11 cellular contexts compared by ENCODE assay signal in the genomic region with DNA sequence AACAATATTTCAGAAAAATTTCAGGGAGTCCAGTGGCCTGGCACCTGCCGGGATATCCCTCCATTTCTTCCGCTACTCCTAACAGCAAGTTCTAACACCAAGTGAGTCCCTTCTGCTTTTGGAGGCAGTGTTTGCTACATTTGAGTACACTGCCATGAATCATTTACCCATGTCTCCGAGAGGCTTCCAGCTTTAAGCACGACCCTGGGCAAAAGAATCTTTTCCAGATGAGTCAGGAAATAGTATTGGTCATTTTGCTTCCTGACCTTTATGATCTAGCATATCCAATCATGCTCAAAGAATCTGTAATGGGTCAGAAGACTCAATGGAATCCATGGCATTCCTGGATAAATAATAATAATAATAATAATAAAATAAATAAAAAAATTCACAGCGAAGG.
DNase-seq lines count a peak whose midpoint lies in the region; ATAC-seq and TF ChIP-seq lines count a peak whose summit lies in the region.
"Had no signal": no experiment of that assay in that cellular context is flagged by ENCODE, and none has a peak within 500 bp of the region (broad histone marks: within the 10 kb centered on the region; RNA-seq: fewer than 3 reads in every experiment).

No MANE protein-coding gene starts in this region.

- no peaks in the 10 kb centered on the region for H3K79me2 ChIP-seq in trophoblast cell (ENCODE audit: control insufficient read depth, insufficient read depth, low read length, poor library complexity)

- H3K27ac ChIP-seq in RWPE2 (ENCODE audit: poor library complexity, severe bottlenecking) (peak overlapping the region; percentile 41), trophoblast cell (ENCODE audit: low read depth, low read length) (no peak overlapping the region)

- no peak overlapping the region for H4K91ac ChIP-seq in trophoblast cell (ENCODE audit: low read depth, low read length)

- H2BK5ac ChIP-seq in trophoblast cell (ENCODE audit: low read depth, low read length, poor library complexity) = no peak overlapping the region

- H3K9ac ChIP-seq in trophoblast cell (ENCODE audit: low read length) = no peak overlapping the region

- peak; percentile 96 for ATAC-seq in RWPE2 (ENCODE audit: low read depth)
- ATAC-seq: activated naive CD4-positive, alpha-beta T cell treated with anti-CD3 and anti-CD28 coated beads, Interleukin-2, amount 50 U/mL, for 72 hours had no signal

- H2AK5ac ChIP-seq in trophoblast cell (ENCODE audit: low read length) = no peak overlapping the region

- no peak overlapping the region for H3K14ac ChIP-seq in trophoblast cell (ENCODE audit: low read length)

- H3K36me3 ChIP-seq in RWPE2 (ENCODE audit: low read depth) (no peaks in the 10 kb centered on the region), trophoblast cell (ENCODE audit: control insufficient read depth in 1 of 2, insufficient read depth in 2 of 2, low read length in 2 of 2) (no peaks in the 10 kb centered on the region)

- H3K9me3 ChIP-seq in RWPE2 (ENCODE audit: severe bottlenecking) (no peaks in the 10 kb centered on the region), trophoblast cell (ENCODE audit: insufficient read depth, low read depth, low read length) (no peaks in the 10 kb centered on the region)

- no peak overlapping the region for H3K4me2 ChIP-seq in trophoblast cell (ENCODE audit: low read length)

- no peak overlapping the region for H3K18ac ChIP-seq in trophoblast cell (ENCODE audit: low read length)

- H2AFZ ChIP-seq in trophoblast cell (ENCODE audit: insufficient read depth, low read length, poor library complexity) = no peak overlapping the region

- no peaks in the 10 kb centered on the region for H3K27me3 ChIP-seq in RWPE2 (ENCODE audit: insufficient read depth, poor library complexity, severe bottlenecking)
- H3K27me3 ChIP-seq in trophoblast cell (ENCODE audit: insufficient read depth, low read length) = no peaks in the 10 kb centered on the region

- no CpG with 5 or more reads among the region's 5 CpGs for WGBS in trophoblast cell (ENCODE audit: extremely low coverage, insufficient coverage, insufficient read length)

- DNase-seq in EL (peak; percentile 99), RWPE2 (ENCODE audit: low spot score) (no peak), fibroblast of gingiva (ENCODE audit: low read depth) (peak; percentile 87), trophoblast cell (peak; percentile 11 to 58), NCI-H187 treated with DMSO at 0.1 percent for 48 hours (lab: John Stamatoyannopoulos, UW) (no peak), hypothalamus (lab: John Stamatoyannopoulos, UW) (no peak), ecto neural progenitor cell (ENCODE audit: low spot score) (no peak), T-helper 1 cell (no peak)
- DNase-seq: effector CD8-positive, alpha-beta T cell; naive B cell had no signal

- H2BK120ac ChIP-seq in trophoblast cell (ENCODE audit: insufficient read depth, low read length, poor library complexity) = no peak overlapping the region

- H3K23ac ChIP-seq in trophoblast cell (ENCODE audit: low read length) = no peak overlapping the region

- H3K4ac ChIP-seq in trophoblast cell (ENCODE audit: low read depth, low read length) = no peak overlapping the region

- no peaks in the 10 kb centered on the region for H3K79me1 ChIP-seq in trophoblast cell (ENCODE audit: low read length)

- no peak overlapping the region for H3K4me3 ChIP-seq in RWPE2 (ENCODE audit: severe bottlenecking)
- no peak overlapping the region for H3K4me3 ChIP-seq in trophoblast cell (ENCODE audit: low read depth, low read length)

- H3K4me1 ChIP-seq in RWPE2 (ENCODE audit: insufficient read depth, poor library complexity, severe bottlenecking) = peaks cover 4% of the 10 kb centered on the region
- H3K4me1 ChIP-seq in trophoblast cell (ENCODE audit: control insufficient read depth in 1 of 2, insufficient read depth in 2 of 2, low read length in 2 of 2) = no peaks in the 10 kb centered on the region

- H4K8ac ChIP-seq in trophoblast cell (ENCODE audit: low read depth, low read length) = no peak overlapping the region

- no peak overlapping the region for H2BK12ac ChIP-seq in trophoblast cell (ENCODE audit: low read length)

- no peak overlapping the region for H4K12ac ChIP-seq in trophoblast cell (ENCODE audit: low read depth, low read length)

- no peak for TF ChIP-seq CTCF in RWPE2 (IDR thresholded peaks at IDR 0.05; ENCODE audit: poor library complexity, severe bottlenecking)

Comparison
In these comparisons a context has a peak if more than half of its experiments do, and no peak if none do; other contexts are left out.
1. DNase-seq: peak in EL (single experiment), fibroblast of gingiva (single experiment) and trophoblast cell (2 of 2); none in RWPE2 (single experiment), NCI-H187 treated with DMSO at 0.1 percent for 48 hours (single experiment), hypothalamus (0 of 51), ecto neural progenitor cell (single experiment) and T-helper 1 cell (0 of 5).